ENCODE assay signal across 17 cellular contexts in genomic region chr17:602436-602835, GRCh38.
DNase-seq lines count a peak whose midpoint lies in the region; ATAC-seq and TF ChIP-seq lines count a peak whose summit lies in the region.
"Had no signal": no experiment of that assay in that cellular context is flagged by ENCODE, and none has a peak within 500 bp of the region (broad histone marks: within the 10 kb centered on the region; RNA-seq: fewer than 3 reads in every experiment).

No MANE protein-coding gene starts in this region.

- H3F3A ChIP-seq in GM23338 (replicated peaks; ENCODE audit: low read depth): no peaks in the 10 kb centered on the region

- no peaks in the 10 kb centered on the region for H3K9me3 ChIP-seq in gastroesophageal sphincter
- H3K9me3 ChIP-seq: HAP-1 had no signal

- peaks cover 34% of the 10 kb centered on the region for H3K36me3 Mint-ChIP-seq in GM23338 (ENCODE audit: low read depth)

- no peaks in the 10 kb centered on the region for H3K79me2 ChIP-seq in GM23338 (replicated peaks; ENCODE audit: insufficient read depth)
- H3K79me2 ChIP-seq: parathyroid adenoma had no signal

- no peak for ATAC-seq in GM23338
- ATAC-seq in gastroesophageal sphincter: no peak
- ATAC-seq: activated CD4-positive, alpha-beta T cell treated with anti-CD3 and anti-CD28 coated beads for 36 hours; GM12878; stimulated activated naive CD8-positive, alpha-beta T cell treated with anti-CD3 and anti-CD28 coated beads, Interleukin-15, amount 100 ng/mL, for 72 hours had no signal

- in situ Hi-C loops in G401 (cut with HindIII; ENCODE audit: low sequenced_read_pairs): loop anchor here (10.0 kb wide), 2 partner anchors 62 to 398 kb away; no protein-coding TSS in a partner anchor

- no peak overlapping the region for H3K4me2 ChIP-seq in GM23338

- no peak for TF ChIP-seq EP300 in gastroesophageal sphincter (IDR thresholded peaks at IDR 0.05)

- no peak for TF ChIP-seq POLR2A in gastroesophageal sphincter (IDR thresholded peaks at IDR 0.05)

- H3K4me3 ChIP-seq in retinal pigment epithelial cell (ENCODE audit: low read length) (no peak overlapping the region), GM23338 (no peak overlapping the region), gastroesophageal sphincter (no peak overlapping the region)
- H3K4me3 ChIP-seq: GM12878, HAP-1 had no signal

- H3K27ac ChIP-seq in GM23338 (ENCODE audit: low read depth) (no peak overlapping the region), gastroesophageal sphincter (peak overlapping the region in 2 of 4 donors; percentile 34 to 71)
- H3K27ac ChIP-seq: parathyroid adenoma had no signal

- H3K36me3 ChIP-seq in GM23338 (ENCODE audit: insufficient read depth) (no peaks in the 10 kb centered on the region), gastroesophageal sphincter (peaks cover 0 to 22% of the 10 kb centered on the region in 2 donors)

- no peak overlapping the region for H2AFZ ChIP-seq in GM23338
- H2AFZ ChIP-seq: parathyroid adenoma had no signal

- WGBS in gastroesophageal sphincter (ENCODE audit: low coverage in 1 of 2), 2 donors: 76 to 92% methylated on average over 2 to 4 of the region's 5 CpGs

- H3K27me3 ChIP-seq in GM23338 (ENCODE audit: insufficient read depth) (no peaks in the 10 kb centered on the region), gastroesophageal sphincter (no peaks in the 10 kb centered on the region)

- no peak overlapping the region for H3K4me3 Mint-ChIP-seq in GM23338
- H3K4me3 Mint-ChIP-seq: activated CD4-positive, alpha-beta T cell treated with anti-CD3 and anti-CD28 coated beads for 36 hours; CD4-positive, alpha-beta T cell; stimulated activated naive CD8-positive, alpha-beta T cell treated with anti-CD3 and anti-CD28 coated beads, Interleukin-15, amount 100 ng/mL, for 72 hours had no signal

- H4K20me1 ChIP-seq in GM23338 (replicated peaks; ENCODE audit: insufficient read depth): no peaks in the 10 kb centered on the region

- H3K27ac Mint-ChIP-seq in GM23338: no peak overlapping the region
- H3K27ac Mint-ChIP-seq: activated CD4-positive, alpha-beta T cell treated with anti-CD3 and anti-CD28 coated beads for 36 hours; CD4-positive, alpha-beta T cell had no signal

- DNase-seq in DMS 273 (lab: John Stamatoyannopoulos, UW; ENCODE audit: unreplicated experiment) (peak; percentile 80), amniotic epithelial cell (ENCODE audit: low read depth) (peak; percentile 95), iris pigment epithelial cell (ENCODE audit: low read depth) (peak; percentile 89), retinal pigment epithelial cell (ENCODE audit: low read depth) (peak; percentile 90), GM23338 (ENCODE audit: low spot score) (no peak), NCI-H1105 treated with DMSO at 0.1 percent for 48 hours (lab: John Stamatoyannopoulos, UW) (no peak), G401 (ENCODE audit: low spot score) (no peak)
- DNase-seq: activated CD4-positive, alpha-beta T cell treated with anti-CD3 and anti-CD28 coated beads for 36 hours; CD4-positive, alpha-beta T cell; cortex of kidney; MV-4-11; stimulated activated CD4-positive, alpha-beta T cell treated with anti-CD3 and anti-CD28 coated beads, Interleukin-12 subunit alpha, Interleukin-12 subunit beta, amount 100 ng/mL, for 4 hours; stimulated activated naive CD8-positive, alpha-beta T cell treated with anti-CD3 and anti-CD28 coated beads, Interleukin-15, amount 100 ng/mL, for 72 hours had no signal

- H3K27me3 Mint-ChIP-seq in GM23338 (ENCODE audit: insufficient read depth, low read depth, poor library complexity): peaks cover 3% of the 10 kb centered on the region
- H3K27me3 Mint-ChIP-seq: activated CD4-positive, alpha-beta T cell treated with anti-CD3 and anti-CD28 coated beads for 36 hours; CD4-positive, alpha-beta T cell; stimulated activated naive CD8-positive, alpha-beta T cell treated with anti-CD3 and anti-CD28 coated beads, Interleukin-15, amount 100 ng/mL, for 72 hours had no signal

- TF ChIP-seq CTCF in retinal pigment epithelial cell (conservative IDR thresholded peaks at IDR 0.05; ENCODE audit: low read depth, low read length) (no peak), GM23338 (conservative IDR thresholded peaks at IDR 0.05; ENCODE audit: low read depth in 2 of 2) (no peak), gastroesophageal sphincter (IDR thresholded peaks at IDR 0.05) (no peak)

- H3K4me1 ChIP-seq in GM23338 (ENCODE audit: insufficient read depth): no peaks in the 10 kb centered on the region
- peaks cover 6 to 22% (median 7%) of the 10 kb centered on the region in 3 donors for H3K4me1 ChIP-seq in gastroesophageal sphincter
- H3K4me1 ChIP-seq: HAP-1 had no signal

- no peaks in the 10 kb centered on the region for H3K9me2 ChIP-seq in GM23338 (ENCODE audit: insufficient read depth)

- H3K4me1 Mint-ChIP-seq in GM23338: no peaks in the 10 kb centered on the region
- H3K4me1 Mint-ChIP-seq: activated CD4-positive, alpha-beta T cell treated with anti-CD3 and anti-CD28 coated beads for 36 hours had no signal

- H3K9me3 Mint-ChIP-seq in GM23338: peaks cover 18% of the 10 kb centered on the region
- H3K9me3 Mint-ChIP-seq: CD4-positive, alpha-beta T cell; stimulated activated naive CD8-positive, alpha-beta T cell treated with anti-CD3 and anti-CD28 coated beads, Interleukin-15, amount 100 ng/mL, for 72 hours had no signal

TF ChIP-seq in GM23338, 12 proteins besides CTCF, POLR2A, EP300 and RAD21 (continues in another document):
- no peak for TF ChIP-seq STAT1 (IDR thresholded peaks at IDR 0.05; ENCODE audit: unreplicated experiment)
- no peak for TF ChIP-seq ETS1 (IDR thresholded peaks at IDR 0.05)
- no peak for TF ChIP-seq NANOG (IDR thresholded peaks at IDR 0.05; ENCODE audit: borderline replicate concordance)
- no peak for TF ChIP-seq JUNB (IDR thresholded peaks at IDR 0.05; ENCODE audit: unreplicated experiment)
- TF ChIP-seq, protein P1, sequence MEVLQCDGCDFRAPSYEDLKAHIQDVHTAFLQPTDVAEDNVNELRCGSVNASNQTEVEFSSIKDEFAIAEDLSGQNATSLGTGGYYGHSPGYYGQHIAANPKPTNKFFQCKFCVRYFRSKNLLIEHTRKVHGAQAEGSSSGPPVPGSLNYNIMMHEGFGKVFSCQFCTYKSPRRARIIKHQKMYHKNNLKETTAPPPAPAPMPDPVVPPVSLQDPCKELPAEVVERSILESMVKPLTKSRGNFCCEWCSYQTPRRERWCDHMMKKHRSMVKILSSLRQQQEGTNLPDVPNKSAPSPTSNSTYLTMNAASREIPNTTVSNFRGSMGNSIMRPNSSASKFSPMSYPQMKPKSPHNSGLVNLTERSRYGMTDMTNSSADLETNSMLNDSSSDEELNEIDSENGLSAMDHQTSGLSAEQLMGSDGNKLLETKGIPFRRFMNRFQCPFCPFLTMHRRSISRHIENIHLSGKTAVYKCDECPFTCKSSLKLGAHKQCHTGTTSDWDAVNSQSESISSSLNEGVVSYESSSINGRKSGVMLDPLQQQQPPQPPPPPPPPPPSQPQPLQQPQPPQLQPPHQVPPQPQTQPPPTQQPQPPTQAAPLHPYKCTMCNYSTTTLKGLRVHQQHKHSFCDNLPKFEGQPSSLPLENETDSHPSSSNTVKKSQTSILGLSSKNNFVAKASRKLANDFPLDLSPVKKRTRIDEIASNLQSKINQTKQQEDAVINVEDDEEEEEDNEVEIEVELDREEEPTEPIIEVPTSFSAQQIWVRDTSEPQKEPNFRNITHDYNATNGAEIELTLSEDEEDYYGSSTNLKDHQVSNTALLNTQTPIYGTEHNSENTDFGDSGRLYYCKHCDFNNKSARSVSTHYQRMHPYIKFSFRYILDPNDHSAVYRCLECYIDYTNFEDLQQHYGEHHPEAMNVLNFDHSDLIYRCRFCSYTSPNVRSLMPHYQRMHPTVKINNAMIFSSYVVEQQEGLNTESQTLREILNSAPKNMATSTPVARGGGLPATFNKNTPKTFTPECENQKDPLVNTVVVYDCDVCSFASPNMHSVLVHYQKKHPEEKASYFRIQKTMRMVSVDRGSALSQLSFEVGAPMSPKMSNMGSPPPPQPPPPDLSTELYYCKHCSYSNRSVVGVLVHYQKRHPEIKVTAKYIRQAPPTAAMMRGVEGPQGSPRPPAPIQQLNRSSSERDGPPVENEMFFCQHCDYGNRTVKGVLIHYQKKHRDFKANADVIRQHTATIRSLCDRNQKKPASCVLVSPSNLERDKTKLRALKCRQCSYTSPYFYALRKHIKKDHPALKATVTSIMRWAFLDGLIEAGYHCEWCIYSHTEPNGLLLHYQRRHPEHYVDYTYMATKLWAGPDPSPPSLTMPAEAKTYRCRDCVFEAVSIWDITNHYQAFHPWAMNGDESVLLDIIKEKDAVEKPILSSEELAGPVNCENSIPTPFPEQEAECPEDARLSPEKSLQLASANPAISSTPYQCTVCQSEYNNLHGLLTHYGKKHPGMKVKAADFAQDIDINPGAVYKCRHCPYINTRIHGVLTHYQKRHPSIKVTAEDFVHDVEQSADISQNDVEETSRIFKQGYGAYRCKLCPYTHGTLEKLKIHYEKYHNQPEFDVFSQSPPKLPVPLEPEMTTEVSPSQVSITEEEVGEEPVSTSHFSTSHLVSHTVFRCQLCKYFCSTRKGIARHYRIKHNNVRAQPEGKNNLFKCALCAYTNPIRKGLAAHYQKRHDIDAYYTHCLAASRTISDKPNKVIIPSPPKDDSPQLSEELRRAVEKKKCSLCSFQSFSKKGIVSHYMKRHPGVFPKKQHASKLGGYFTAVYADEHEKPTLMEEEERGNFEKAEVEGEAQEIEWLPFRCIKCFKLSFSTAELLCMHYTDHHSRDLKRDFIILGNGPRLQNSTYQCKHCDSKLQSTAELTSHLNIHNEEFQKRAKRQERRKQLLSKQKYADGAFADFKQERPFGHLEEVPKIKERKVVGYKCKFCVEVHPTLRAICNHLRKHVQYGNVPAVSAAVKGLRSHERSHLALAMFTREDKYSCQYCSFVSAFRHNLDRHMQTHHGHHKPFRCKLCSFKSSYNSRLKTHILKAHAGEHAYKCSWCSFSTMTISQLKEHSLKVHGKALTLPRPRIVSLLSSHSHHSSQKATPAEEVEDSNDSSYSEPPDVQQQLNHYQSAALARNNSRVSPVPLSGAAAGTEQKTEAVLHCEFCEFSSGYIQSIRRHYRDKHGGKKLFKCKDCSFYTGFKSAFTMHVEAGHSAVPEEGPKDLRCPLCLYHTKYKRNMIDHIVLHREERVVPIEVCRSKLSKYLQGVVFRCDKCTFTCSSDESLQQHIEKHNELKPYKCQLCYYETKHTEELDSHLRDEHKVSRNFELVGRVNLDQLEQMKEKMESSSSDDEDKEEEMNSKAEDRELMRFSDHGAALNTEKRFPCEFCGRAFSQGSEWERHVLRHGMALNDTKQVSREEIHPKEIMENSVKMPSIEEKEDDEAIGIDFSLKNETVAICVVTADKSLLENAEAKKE (CRISPR knock-in tag; IDR thresholded peaks at IDR 0.05): no peak

Comparison
In these comparisons a context has a peak if more than half of its experiments do, and no peak if none do; other contexts are left out.
1. DNase-seq: peak in DMS 273 (single experiment), amniotic epithelial cell (single experiment), iris pigment epithelial cell (single experiment) and retinal pigment epithelial cell (single experiment); none in GM23338 (single experiment), NCI-H1105 treated with DMSO at 0.1 percent for 48 hours (single experiment) and G401 (single experiment).